26 cellular contexts compared by ENCODE assay signal in the genomic region with DNA sequence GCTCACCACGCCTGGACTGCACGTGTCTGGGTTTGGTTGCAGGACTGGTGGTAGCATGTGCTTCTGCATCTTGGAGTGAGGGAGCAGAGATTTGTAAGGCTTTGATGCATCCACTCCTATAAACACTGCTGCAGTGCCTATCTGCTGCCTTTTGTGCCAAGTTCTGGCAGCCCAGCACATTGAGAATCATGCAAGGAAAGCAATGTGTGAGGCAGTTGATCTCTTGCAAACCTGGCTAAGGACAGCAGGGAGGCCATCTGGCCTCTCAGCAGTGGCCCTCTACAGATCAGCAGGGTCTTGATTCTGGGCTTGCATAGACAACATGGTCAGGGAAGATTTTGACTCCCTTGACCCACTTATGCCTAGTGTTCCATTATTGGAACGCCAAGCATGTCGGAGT.
"Had no signal": no experiment of that assay in that cellular context is flagged by ENCODE, and none has a peak within 500 bp of the region (broad histone marks: within the 10 kb centered on the region; RNA-seq: fewer than 3 reads in every experiment).

No MANE protein-coding gene starts in this region.

- H3K27ac ChIP-seq: left lung, lower lobe of right lung, pancreas, prostate gland, skin epidermis, stomach, thoracic aorta, tibial nerve, uterus had no signal

- DNase-seq: hypothalamus; immature natural killer cell; kidney; left colon; left lung; lower lobe of right lung; mammary epithelial cell; mesenchymal stem cell; naive thymus-derived CD8-positive, alpha-beta T cell; nucleus accumbens; pancreas; posterior cingulate gyrus; retina; right cardiac atrium; stimulated activated CD4-positive, alpha-beta T cell treated with anti-CD3 and anti-CD28 coated beads, Interleukin-12 subunit alpha, Interleukin-12 subunit beta, amount 100 ng/mL, for 4 hours; stimulated activated CD4-positive, alpha-beta T cell treated with anti-CD3 and anti-CD28 coated beads, Interleukin-15, amount 100 ng/mL, for 24 hours; stimulated activated CD4-positive, alpha-beta T cell treated with anti-CD3 and anti-CD28 coated beads, Interleukin-2, amount 100 ng/mL, for 24 hours; stimulated activated CD4-positive, alpha-beta T cell treated with anti-CD3 and anti-CD28 coated beads, Interleukin-4, amount 100 ng/mL, for 1 hour; stimulated activated naive B cell treated with anti-CD40 and anti-IgM and Interleukin-4, amounts not matched to agents 10 μg/mL and 1 μg/mL and 100 μg/mL, for 72 hours; stimulated activated naive CD8-positive, alpha-beta T cell treated with anti-CD3 and anti-CD28 coated beads, Interleukin-15, Interleukin-2, amounts not matched to agents 100 U/mL and 50 U/mL, for 24 hours; stomach; uterus had no signal
